ENCODE assay signal across 8 cellular contexts in genomic region chr15:67137951-67138935, GRCh38.
A peak's percentile ranks its signal among the peaks of the same experiment; 100 is the strongest.
DNase-seq lines count a peak whose midpoint lies in the region; ATAC-seq and TF ChIP-seq lines count a peak whose summit lies in the region.

No MANE protein-coding gene starts in this region.

- no peaks in the 10 kb centered on the region for H3K9me3 Mint-ChIP-seq in activated naive CD4-positive, alpha-beta T cell treated with anti-CD3 and anti-CD28 coated beads, Interleukin-2, amount 50 U/mL, for 72 hours

- H3K27ac ChIP-seq in colonic mucosa (peak overlapping the region; percentile 48), muscle layer of duodenum (ENCODE audit: low read length) (peak overlapping the region; percentile 69), urinary bladder (ENCODE audit: low read depth) (peak overlapping the region; percentile 75)

- H3K9ac ChIP-seq in colonic mucosa (ENCODE audit: low read depth in 2 of 2, low read length in 2 of 2) = peak overlapping the region in 1 of 2 donors; percentile 41

- H3K4me1 ChIP-seq in colonic mucosa (peaks cover 20% of the 10 kb centered on the region), muscle layer of duodenum (ENCODE audit: control insufficient read depth in 1 of 2, insufficient read depth in 2 of 2, low read length in 2 of 2) (peaks cover 57 to 67% of the 10 kb centered on the region in 2 donors), urinary bladder (ENCODE audit: insufficient read depth) (peaks cover 8% of the 10 kb centered on the region)

- H3K36me3 Mint-ChIP-seq in activated naive CD4-positive, alpha-beta T cell treated with anti-CD3 and anti-CD28 coated beads, Interleukin-2, amount 50 U/mL, for 72 hours = peaks cover 0 to 27% of the 10 kb centered on the region in 2 donors

- no peaks in the 10 kb centered on the region for H3K9me3 ChIP-seq in colonic mucosa
- no peaks in the 10 kb centered on the region for H3K9me3 ChIP-seq in muscle layer of duodenum (ENCODE audit: control insufficient read depth in 1 of 2, low read length in 2 of 2)

- H3K27me3 ChIP-seq in colonic mucosa = no peaks in the 10 kb centered on the region
- H3K27me3 ChIP-seq in muscle layer of duodenum (ENCODE audit: low read depth, low read length) = no peaks in the 10 kb centered on the region

- DNase-seq in activated naive CD4-positive, alpha-beta T cell treated with anti-CD3 and anti-CD28 coated beads, Interleukin-2, amount 50 U/mL, for 72 hours (ENCODE audit: low spot score in 2 of 2) = no peak
- DNase-seq in activated naive CD4-positive, alpha-beta T cell (lab: John Stamatoyannopoulos, UW) = no peak
- DNase-seq in colonic mucosa = no peak

- no peak for ATAC-seq in activated naive CD4-positive, alpha-beta T cell treated with anti-CD3 and anti-CD28 coated beads, Interleukin-2, amount 50 U/mL, for 72 hours
- ATAC-seq in HG03469 (IDR thresholded peaks at IDR 0.05; ENCODE audit: unreplicated experiment) (no peak), HG02970 (IDR thresholded peaks at IDR 0.05; ENCODE audit: low FRiP score, unreplicated experiment) (no peak), GM18511 (IDR thresholded peaks at IDR 0.05; ENCODE audit: unreplicated experiment) (no peak)

- intact Hi-C loops in colonic mucosa (cut with DNase I) = no loop called here

- H3K27ac Mint-ChIP-seq in activated naive CD4-positive, alpha-beta T cell treated with anti-CD3 and anti-CD28 coated beads, Interleukin-2, amount 50 U/mL, for 72 hours = peak overlapping the region; percentile 53 to 94

- H3K36me3 ChIP-seq in colonic mucosa = no peaks in the 10 kb centered on the region
- H3K36me3 ChIP-seq in muscle layer of duodenum (ENCODE audit: control insufficient read depth in 1 of 2, insufficient read depth in 2 of 2, low read length in 2 of 2) = no peaks in the 10 kb centered on the region
- no peaks in the 10 kb centered on the region for H3K36me3 ChIP-seq in urinary bladder (ENCODE audit: insufficient read depth)

- WGBS in urinary bladder = 23% methylated on average over 17 of the region's 17 CpGs

- TF ChIP-seq CTCF in colonic mucosa (IDR thresholded peaks at IDR 0.05) = no peak

- H3K4me3 ChIP-seq in colonic mucosa = no peak overlapping the region
- no peak overlapping the region for H3K4me3 ChIP-seq in muscle layer of duodenum (ENCODE audit: low read depth in 1 of 2, low read length in 2 of 2)
- H3K4me3 ChIP-seq in urinary bladder (ENCODE audit: low read depth, low read length) = peak overlapping the region; percentile 17
